In genomic region chr9:73133042-73133651, GRCh38 we compare ENCODE assay signal across 1 cellular context.
TF ChIP-seq lines count a peak whose summit lies in the region.

No MANE protein-coding gene starts in this region.

TF ChIP-seq in SK-N-SH, 30 proteins besides CTCF, POLR2A, EP300 and RAD21 (continued from another document):
- no peak for TF ChIP-seq NFIC (IDR thresholded peaks at IDR 0.05; ENCODE audit: borderline replicate concordance)
TF ChIP-seq in SK-N-SH: peak in this region for 0.
